8 cellular contexts compared by ENCODE assay signal in genomic region chr13:23433171-23434153, GRCh38. TPM values are rescaled to one million over a fixed set of nuclear protein-coding genes. Genes with fewer than 3 reads are reported as not detected.
DNase-seq lines count a peak whose midpoint lies in the region; ATAC-seq lines count a peak whose summit lies in the region.

A gene with protein sequence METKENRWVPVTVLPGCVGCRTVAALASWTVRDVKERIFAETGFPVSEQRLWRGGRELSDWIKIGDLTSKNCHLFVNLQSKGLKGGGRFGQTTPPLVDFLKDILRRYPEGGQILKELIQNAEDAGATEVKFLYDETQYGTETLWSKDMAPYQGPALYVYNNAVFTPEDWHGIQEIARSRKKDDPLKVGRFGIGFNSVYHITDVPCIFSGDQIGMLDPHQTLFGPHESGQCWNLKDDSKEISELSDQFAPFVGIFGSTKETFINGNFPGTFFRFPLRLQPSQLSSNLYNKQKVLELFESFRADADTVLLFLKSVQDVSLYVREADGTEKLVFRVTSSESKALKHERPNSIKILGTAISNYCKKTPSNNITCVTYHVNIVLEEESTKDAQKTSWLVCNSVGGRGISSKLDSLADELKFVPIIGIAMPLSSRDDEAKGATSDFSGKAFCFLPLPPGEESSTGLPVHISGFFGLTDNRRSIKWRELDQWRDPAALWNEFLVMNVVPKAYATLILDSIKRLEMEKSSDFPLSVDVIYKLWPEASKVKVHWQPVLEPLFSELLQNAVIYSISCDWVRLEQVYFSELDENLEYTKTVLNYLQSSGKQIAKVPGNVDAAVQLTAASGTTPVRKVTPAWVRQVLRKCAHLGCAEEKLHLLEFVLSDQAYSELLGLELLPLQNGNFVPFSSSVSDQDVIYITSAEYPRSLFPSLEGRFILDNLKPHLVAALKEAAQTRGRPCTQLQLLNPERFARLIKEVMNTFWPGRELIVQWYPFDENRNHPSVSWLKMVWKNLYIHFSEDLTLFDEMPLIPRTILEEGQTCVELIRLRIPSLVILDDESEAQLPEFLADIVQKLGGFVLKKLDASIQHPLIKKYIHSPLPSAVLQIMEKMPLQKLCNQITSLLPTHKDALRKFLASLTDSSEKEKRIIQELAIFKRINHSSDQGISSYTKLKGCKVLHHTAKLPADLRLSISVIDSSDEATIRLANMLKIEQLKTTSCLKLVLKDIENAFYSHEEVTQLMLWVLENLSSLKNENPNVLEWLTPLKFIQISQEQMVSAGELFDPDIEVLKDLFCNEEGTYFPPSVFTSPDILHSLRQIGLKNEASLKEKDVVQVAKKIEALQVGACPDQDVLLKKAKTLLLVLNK (N-terminal part only) (minus strand): TSS chr13:23433702. CDS start chr13:23411239, 22,463 bp downstream.

- H3K27me3 ChIP-seq in right cardiac atrium (ENCODE audit: control insufficient read depth, insufficient read depth), result no peaks in the 10 kb centered on the region

- H3K4me1 ChIP-seq in right cardiac atrium (ENCODE audit: control insufficient read depth, insufficient read depth, low read length), result no peaks in the 10 kb centered on the region

- DNase-seq in D341Med (ENCODE audit: low spot score) (peak; percentile 84), MV-4-11 (lab: John Stamatoyannopoulos, UW) (peak; percentile 8), anterior cingulate cortex (lab: John Stamatoyannopoulos, UW) (peak in 55 of 58 donors; percentile 16 to 78 (median 50)), right cardiac atrium (peak; percentile 22 to 68 (median 59)), posterior cingulate gyrus (peak; percentile 38 to 94 (median 60)), UCSD-AML1 (lab: John Stamatoyannopoulos, UW; ENCODE audit: unreplicated experiment) (no peak)

- H3K4me3 ChIP-seq in right cardiac atrium (ENCODE audit: low read length), result peak within 1 kb of the TSS; percentile 67

- 6% methylated on average over 26 of the region's 26 CpGs for WGBS in right cardiac atrium

- peak within 1 kb of the TSS; percentile 84 for H3K27ac ChIP-seq in right cardiac atrium (ENCODE audit: low read length)

- H3K9me3 ChIP-seq in right cardiac atrium (ENCODE audit: control insufficient read depth, low read length), result no peaks in the 10 kb centered on the region

- intact Hi-C loops in right cardiac atrium (cut with DNase I) (no loop called here), posterior cingulate gyrus (cut with DNase I) (loop anchor here (5.0 kb wide), 1 partner anchor 56 kb away; no protein-coding TSS in a partner anchor)

- ATAC-seq in right cardiac atrium, result peak; percentile 79 to 84
- no peak for ATAC-seq in HG02973 (IDR thresholded peaks at IDR 0.05; ENCODE audit: unreplicated experiment)
- no peak for ATAC-seq in GM21723 (IDR thresholded peaks at IDR 0.05; ENCODE audit: unreplicated experiment)

RNA-seq across cellular contexts. Expression of the gene that starts here (rescaled TPM):
- total RNA-seq in right cardiac atrium, result 10 to 100 TPM; 13.5 to 23.5 (median 16.2) TPM
- polyA plus RNA-seq in right cardiac atrium, result 4.8 TPM

Comparison
In these comparisons a context has a peak if more than half of its experiments do, and no peak if none do; other contexts are left out.
1. ATAC-seq: peak in right cardiac atrium (2 of 2); none in HG02973 (single experiment) and GM21723 (single experiment).